In genomic region chr1:113747376-113747775, GRCh38 we compare ENCODE assay signal across 19 cellular contexts. TPM values are rescaled to one million over a fixed set of nuclear protein-coding genes. Genes with fewer than 3 reads are reported as not detected.
DNase-seq lines count a peak whose midpoint lies in the region; ATAC-seq and TF ChIP-seq lines count a peak whose summit lies in the region.
"Had no signal": no experiment of that assay in that cellular context is flagged by ENCODE, and none has a peak within 500 bp of the region (broad histone marks: within the 10 kb centered on the region; RNA-seq: fewer than 3 reads in every experiment).

No MANE protein-coding gene starts in this region.

- peak overlapping the region; percentile 23 for H3K9ac ChIP-seq in skeletal muscle satellite cell (ENCODE audit: low read depth, low read length)
- H3K9ac ChIP-seq: BLaER1, neural progenitor cell had no signal

- no peak overlapping the region for H3K27ac ChIP-seq in foreskin keratinocyte
- H3K27ac ChIP-seq: BLaER1, neural progenitor cell, Peyer's patch, right lobe of liver, thoracic aorta had no signal

- peaks cover 10% of the 10 kb centered on the region for H3K36me3 ChIP-seq in skeletal muscle satellite cell (ENCODE audit: insufficient read depth, low read length)

- DNase-seq in HT1080 (ENCODE audit: low read depth) (peak; percentile 1), amniotic stem cell (lab: John Stamatoyannopoulos, UW) (peak; percentile 2), foreskin keratinocyte (peak; percentile 9 to 46), cerebellar cortex (ENCODE audit: low spot score) (no peak), UCSD-AML1 (lab: John Stamatoyannopoulos, UW; ENCODE audit: unreplicated experiment) (no peak)
- DNase-seq: glutamatergic neuron; immature natural killer cell; NCI-H1048; NCI-H2107; NCI-H69; Peyer's patch; right lobe of liver; stimulated activated CD4-positive, alpha-beta T cell treated with anti-CD3 and anti-CD28 coated beads, Interleukin-4, amount 100 ng/mL, for 4 hours had no signal

- TF ChIP-seq CTCF in foreskin keratinocyte (conservative IDR thresholded peaks at IDR 0.05) = no peak

- H3K9me3 ChIP-seq in skeletal muscle satellite cell (replicated peaks; ENCODE audit: low read length) = no peaks in the 10 kb centered on the region
- H3K9me3 ChIP-seq: BLaER1, Peyer's patch, right lobe of liver, thoracic aorta had no signal

- peak overlapping the region; percentile 43 for H3K4me2 ChIP-seq in skeletal muscle satellite cell (ENCODE audit: low read length)
- H3K4me2 ChIP-seq: BLaER1, neural progenitor cell had no signal

- no peaks in the 10 kb centered on the region for H3K4me1 ChIP-seq in foreskin keratinocyte
- H3K4me1 ChIP-seq in skeletal muscle satellite cell (ENCODE audit: control insufficient read depth, insufficient read depth, low read length) = peaks cover 14% of the 10 kb centered on the region
- H3K4me1 ChIP-seq: BLaER1, neural progenitor cell had no signal

- no peak overlapping the region for H3K4me3 ChIP-seq in skeletal muscle satellite cell (ENCODE audit: low read length)
- H3K4me3 ChIP-seq: BLaER1, neural progenitor cell, Peyer's patch, right lobe of liver, thoracic aorta had no signal

- ATAC-seq in foreskin keratinocyte = peak; percentile 25
- ATAC-seq in GM19351 (IDR thresholded peaks at IDR 0.05; ENCODE audit: unreplicated experiment) = no peak
- ATAC-seq: right lobe of liver, WTC11 had no signal

- H3K27me3 ChIP-seq in foreskin keratinocyte = no peaks in the 10 kb centered on the region
- no peaks in the 10 kb centered on the region for H3K27me3 ChIP-seq in skeletal muscle satellite cell (ENCODE audit: control insufficient read depth, insufficient read depth, low read length)
- H3K27me3 ChIP-seq: BLaER1, neural progenitor cell, Peyer's patch, right lobe of liver had no signal

RNA-seq across cellular contexts. Expression of gene PHTF1, which starts 11.9 kb away (rescaled TPM):
- total RNA-seq in HT1080 (2014; rRNA removed; shearing (Covaris generic)) = 28.2 and 34.5 TPM in 2 replicates
- polyA plus RNA-seq in HT1080 (2015; cell fraction: cytosol; rRNA removed) = 22.3 and 28.9 TPM in 2 replicates
- polyA plus RNA-seq in HT1080 (2015; cell fraction: nucleus; rRNA removed) = 25.1 and 27.6 TPM in 2 replicates
- total RNA-seq in foreskin keratinocyte = 12.0 and 13.5 TPM in 2 replicates
- polyA plus RNA-seq in foreskin keratinocyte = 5.9 and 6.3 TPM in 2 replicates
- total RNA-seq in skeletal muscle satellite cell (2012; rRNA removed) = 25.3 and 32.4 TPM in 2 replicates

Comparison
In these comparisons a context has a peak if more than half of its experiments do, and no peak if none do; other contexts are left out.
1. DNase-seq: peak in HT1080 (single experiment), amniotic stem cell (single experiment) and foreskin keratinocyte (2 of 2); none in cerebellar cortex (single experiment) and UCSD-AML1 (single experiment).